In the genomic region with DNA sequence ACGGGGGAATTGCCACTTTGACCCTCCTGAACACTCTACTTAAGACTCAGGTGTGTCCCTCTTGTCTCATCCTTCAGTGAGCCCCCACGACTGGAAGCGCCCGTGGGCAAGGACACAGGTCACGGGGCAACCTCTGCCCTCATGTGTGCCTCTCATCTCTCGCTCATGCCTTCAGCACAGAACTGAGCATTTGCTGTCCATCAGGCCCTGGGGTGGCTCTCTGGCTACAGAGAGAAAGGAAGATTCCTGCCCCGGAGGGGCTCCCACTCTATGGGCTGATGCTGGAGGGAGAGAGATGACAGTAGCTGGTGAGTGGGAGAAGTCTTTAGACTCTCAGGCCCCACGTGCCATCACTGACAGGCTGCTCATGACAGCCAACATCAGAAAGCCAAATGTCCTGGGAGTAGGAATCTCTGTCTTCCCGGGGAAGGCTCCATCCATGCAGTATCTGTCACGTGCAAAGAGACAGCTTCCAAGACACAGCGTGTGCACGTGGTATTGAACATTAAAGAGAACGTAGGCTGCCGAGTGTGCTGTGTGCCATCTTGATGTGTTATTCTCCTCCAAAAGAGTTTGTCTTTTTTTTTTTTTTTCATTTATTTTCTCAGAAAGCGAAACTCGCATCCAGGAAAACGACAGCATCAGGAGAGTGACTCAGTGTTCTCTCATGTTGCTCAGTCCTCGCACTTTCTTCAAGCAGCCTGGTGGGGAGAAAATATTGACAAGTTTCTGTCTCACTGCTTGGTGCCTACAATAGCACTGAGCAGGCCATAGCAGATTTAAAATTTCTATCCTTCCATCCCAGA, we compare ENCODE assay signal across 22 cellular contexts.
"Had no signal": no experiment of that assay in that cellular context is flagged by ENCODE, and none has a peak within 500 bp of the region (broad histone marks: within the 10 kb centered on the region; RNA-seq: fewer than 3 reads in every experiment).

No MANE protein-coding gene starts in this region.

- H3K79me2 ChIP-seq: hepatocyte had no signal

- H3K27ac Mint-ChIP-seq: naive B cell, nephron had no signal

- H3K4me1 ChIP-seq: colonic mucosa, left ventricle myocardium inferior, right atrium auricular region, thyroid gland, upper lobe of left lung, uterus had no signal

- H3K27ac ChIP-seq: colonic mucosa, hepatocyte, left ventricle myocardium inferior, right atrium auricular region, suprapubic skin, thyroid gland, upper lobe of left lung, uterus had no signal

- H3K36me3 Mint-ChIP-seq: naive B cell had no signal

- ATAC-seq: left cardiac atrium had no signal

- H3K4me3 ChIP-seq: colonic mucosa, hepatocyte, left ventricle myocardium inferior, lung, right atrium auricular region, suprapubic skin, thyroid gland, upper lobe of left lung, uterus had no signal

- DNase-seq: colonic mucosa; dermis blood vessel endothelial cell; foreskin melanocyte; head of caudate nucleus; kidney; left cardiac atrium; left ventricle myocardium inferior; mesenchymal stem cell; naive B cell; posterior cingulate gyrus; small intestine; stimulated activated CD4-positive, alpha-beta T cell treated with anti-CD3 and anti-CD28 coated beads, Interleukin-12 subunit alpha, Interleukin-12 subunit beta, amount 100 ng/mL, for 4 hours; stimulated activated CD4-positive, alpha-beta T cell treated with anti-CD3 and anti-CD28 coated beads, Interleukin-2, amount 100 ng/mL, for 48 hours; stimulated activated naive CD4-positive, alpha-beta T cell treated with Interleukin-2 at 50 U/mL for 16 hours; thyroid gland; uterus had no signal

- H3K4me1 Mint-ChIP-seq: naive B cell had no signal

- H3K27me3 ChIP-seq: colonic mucosa, hepatocyte, right atrium auricular region, suprapubic skin, thyroid gland, upper lobe of left lung, uterus had no signal

- H3K36me3 ChIP-seq: colonic mucosa, left ventricle myocardium inferior, right atrium auricular region, suprapubic skin, thyroid gland, upper lobe of left lung, uterus had no signal

- H3K4me2 ChIP-seq: hepatocyte had no signal

- H3K4me3 Mint-ChIP-seq: naive B cell, nephron had no signal

- H3K9me3 ChIP-seq: colonic mucosa, left ventricle myocardium inferior, right atrium auricular region, suprapubic skin, thyroid gland, upper lobe of left lung, uterus had no signal

- H2AFZ ChIP-seq: hepatocyte had no signal
